ENCODE assay signal across 19 cellular contexts in genomic region chr6:14040042-14040441, GRCh38.
DNase-seq lines count a peak whose midpoint lies in the region; ATAC-seq and TF ChIP-seq lines count a peak whose summit lies in the region.
"Had no signal": no experiment of that assay in that cellular context is flagged by ENCODE, and none has a peak within 500 bp of the region (broad histone marks: within the 10 kb centered on the region; RNA-seq: fewer than 3 reads in every experiment).

No MANE protein-coding gene starts in this region.

- no peak overlapping the region for H3K27ac ChIP-seq in SU-DHL-6 (ENCODE audit: low read depth, low read length)
- no peak overlapping the region for H3K27ac ChIP-seq in lower lobe of right lung
- H3K27ac ChIP-seq: left lung had no signal

- H3K4me3 ChIP-seq in SU-DHL-6 (ENCODE audit: insufficient read depth, low read length, poor library complexity, severe bottlenecking), result no peak overlapping the region
- no peak overlapping the region for H3K4me3 ChIP-seq in retinal pigment epithelial cell (ENCODE audit: low read length)
- no peak overlapping the region for H3K4me3 ChIP-seq in lower lobe of right lung
- H3K4me3 ChIP-seq: left lung had no signal

- no peaks in the 10 kb centered on the region for H3K79me2 ChIP-seq in SU-DHL-6 (ENCODE audit: insufficient read depth, low read length)

- no peak overlapping the region for H3K9ac ChIP-seq in SU-DHL-6 (ENCODE audit: low read length)

- H3F3A ChIP-seq in SU-DHL-6 (ENCODE audit: insufficient read depth), result no peaks in the 10 kb centered on the region

- no peaks in the 10 kb centered on the region for H3K27me3 ChIP-seq in SU-DHL-6 (ENCODE audit: low read length)
- peaks cover under 1% of the 10 kb centered on the region for H3K27me3 ChIP-seq in lower lobe of right lung (ENCODE audit: low read depth)

- H4K20me1 ChIP-seq in SU-DHL-6 (ENCODE audit: low read depth, low read length), result no peaks in the 10 kb centered on the region

- ATAC-seq in GM21717 (IDR thresholded peaks at IDR 0.05; ENCODE audit: unreplicated experiment) (no peak), lower lobe of right lung (no peak)
- ATAC-seq: activated naive CD8-positive, alpha-beta T cell treated with anti-CD3 and anti-CD28 coated beads, Interleukin-2, amount 50 U/mL, for 24 hours; activated T-cell treated with anti-CD3 and anti-CD28 coated beads, Interleukin-2, amount 50 U/mL, for 4 hours; left lung; stimulated activated naive CD8-positive, alpha-beta T cell treated with anti-CD3 and anti-CD28 coated beads, Interleukin-15, amount 100 ng/mL, for 72 hours; WTC11 had no signal

- H2AFZ ChIP-seq in SU-DHL-6 (ENCODE audit: low read depth, low read length, severe bottlenecking), result no peak overlapping the region

- intact Hi-C loops in lower lobe of right lung (cut with DNase I), result no loop called here

- H3K4me2 ChIP-seq in SU-DHL-6 (ENCODE audit: low read depth, low read length, poor library complexity, severe bottlenecking), result no peak overlapping the region

- H3K36me3 ChIP-seq in SU-DHL-6 (ENCODE audit: low read length) (no peaks in the 10 kb centered on the region), lower lobe of right lung (no peaks in the 10 kb centered on the region)
- H3K36me3 ChIP-seq: left lung had no signal

- DNase-seq in NCI-H748 (lab: John Stamatoyannopoulos, UW; ENCODE audit: unreplicated experiment) (peak; percentile 80), NCI-H748 treated with DMSO at 0.1 percent for 48 hours (lab: John Stamatoyannopoulos, UW) (no peak), NCI-H146 (lab: John Stamatoyannopoulos, UW) (peak; percentile 50), retinal pigment epithelial cell (ENCODE audit: low read depth) (no peak), lower lobe of right lung (no peak)
- no peak for DNase-seq in effector CD8-positive, alpha-beta T cell (lab: John Stamatoyannopoulos, UW)
- DNase-seq: activated CD4-positive, alpha-beta T cell treated with anti-CD3 and anti-CD28 coated beads, Interleukin-2, amount 10 ng/mL, durations not matched to agents 7 days and 5 days; activated naive CD8-positive, alpha-beta T cell treated with anti-CD3 and anti-CD28 coated beads, Interleukin-2, amount 50 U/mL, for 24 hours; activated T-cell treated with anti-CD3 and anti-CD28 coated beads, Interleukin-2, amount 50 U/mL, for 4 hours; central memory CD4-positive, alpha-beta T cell; dermis blood vessel endothelial cell; left lung; NCI-H1048; NCI-H226; Right ventricle myocardium superior; stimulated activated naive CD8-positive, alpha-beta T cell treated with anti-CD3 and anti-CD28 coated beads, Interleukin-15, amount 100 ng/mL, for 72 hours had no signal

- H3K9me3 ChIP-seq in SU-DHL-6 (ENCODE audit: insufficient read depth, low read length) (no peaks in the 10 kb centered on the region), lower lobe of right lung (no peaks in the 10 kb centered on the region)
- H3K9me3 ChIP-seq: left lung had no signal

- no peaks in the 10 kb centered on the region for H3K9me2 ChIP-seq in SU-DHL-6 (replicated peaks; ENCODE audit: insufficient read depth, low read length)

- no peaks in the 10 kb centered on the region for H3K4me1 ChIP-seq in lower lobe of right lung
- H3K4me1 ChIP-seq: left lung had no signal

- TF ChIP-seq CTCF in SU-DHL-6 (IDR thresholded peaks at IDR 0.05; ENCODE audit: insufficient read depth, low read length, poor library complexity, severe bottlenecking) (peak; percentile 31), retinal pigment epithelial cell (conservative IDR thresholded peaks at IDR 0.05; ENCODE audit: low read depth, low read length) (peak; percentile 22), lower lobe of right lung (IDR thresholded peaks at IDR 0.05) (no peak)

Comparison
In these comparisons a context has a peak if more than half of its experiments do, and no peak if none do; other contexts are left out.
1. DNase-seq: peak in NCI-H748 (single experiment) and NCI-H146 (single experiment); none in NCI-H748 treated with DMSO at 0.1 percent for 48 hours (single experiment), retinal pigment epithelial cell (single experiment), effector CD8-positive, alpha-beta T cell (single experiment) and lower lobe of right lung (single experiment).